Comparison of ENCODE assay signal across 21 cellular contexts in the genomic region with DNA sequence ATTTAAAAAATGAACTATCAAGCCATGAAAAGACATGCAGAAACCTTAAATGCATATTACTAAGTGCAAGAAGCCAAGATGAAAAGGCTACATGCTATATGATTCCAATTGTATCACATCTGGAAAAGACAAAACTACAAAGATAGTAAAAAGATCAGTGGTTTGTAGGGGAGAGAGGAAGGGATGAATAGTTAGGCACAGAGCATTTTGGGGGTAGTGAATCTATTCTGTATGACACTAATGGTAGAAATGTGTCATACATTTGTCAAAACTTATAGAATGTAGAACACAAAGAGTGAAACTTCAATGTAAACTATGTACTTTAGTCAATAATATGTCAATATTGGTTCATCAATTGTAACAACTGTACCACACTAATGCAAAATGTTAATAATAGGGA. TPM values are rescaled to one million over a fixed set of nuclear protein-coding genes. Genes with fewer than 3 reads are reported as not detected.
DNase-seq lines count a peak whose midpoint lies in the region; ATAC-seq, FAIRE-seq and TF ChIP-seq lines count a peak whose summit lies in the region.
"Had no signal": no experiment of that assay in that cellular context is flagged by ENCODE, and none has a peak within 500 bp of the region (broad histone marks: within the 10 kb centered on the region; RNA-seq: fewer than 3 reads in every experiment).

No MANE protein-coding gene starts in this region.

- intact Hi-C loops in right cardiac atrium (cut with DNase I), result no loop called here
- intact Hi-C loops in CD4-positive, alpha-beta T cell (cut with DNase I, micrococcal nuclease), result no loop called here

- H3K9me3 Mint-ChIP-seq in activated CD8-positive, alpha-beta memory T cell treated with anti-CD3 and anti-CD28 coated beads, Interleukin-2, amount 10 ng/mL, durations not matched to agents 7 days and 5 days (ENCODE audit: low read depth), result no peaks in the 10 kb centered on the region
- no peaks in the 10 kb centered on the region for H3K9me3 Mint-ChIP-seq in effector memory CD8-positive, alpha-beta T cell
- H3K9me3 Mint-ChIP-seq in CD4-positive, alpha-beta T cell, result no peaks in the 10 kb centered on the region
- H3K9me3 Mint-ChIP-seq: CD4-positive, CD25-positive, alpha-beta regulatory T cell; HFFc6 had no signal

- H3K27ac ChIP-seq in right cardiac atrium (ENCODE audit: low read length), result no peak overlapping the region
- no peak overlapping the region for H3K27ac ChIP-seq in CD4-positive, alpha-beta T cell (ENCODE audit: low read depth, low read length)
- H3K27ac ChIP-seq: BLaER1 had no signal

- H3K4me3 ChIP-seq in right cardiac atrium (ENCODE audit: low read length), result no peak overlapping the region
- H3K4me3 ChIP-seq: BLaER1, HAP-1, K562 had no signal

- H3K4me3 Mint-ChIP-seq in activated CD8-positive, alpha-beta memory T cell treated with anti-CD3 and anti-CD28 coated beads, Interleukin-2, amount 10 ng/mL, durations not matched to agents 7 days and 5 days, result no peak overlapping the region
- no peak overlapping the region for H3K4me3 Mint-ChIP-seq in effector memory CD8-positive, alpha-beta T cell
- no peak overlapping the region for H3K4me3 Mint-ChIP-seq in CD4-positive, alpha-beta T cell
- H3K4me3 Mint-ChIP-seq: CD4-positive, CD25-positive, alpha-beta regulatory T cell; HFFc6 had no signal

- no peaks in the 10 kb centered on the region for H3K4me1 ChIP-seq in right cardiac atrium (ENCODE audit: control insufficient read depth, insufficient read depth, low read length)
- H3K4me1 ChIP-seq: BLaER1, HAP-1 had no signal

- H3K27me3 ChIP-seq in right cardiac atrium (ENCODE audit: control insufficient read depth, insufficient read depth), result no peaks in the 10 kb centered on the region
- H3K27me3 ChIP-seq in CD4-positive, alpha-beta T cell (ENCODE audit: control insufficient read depth, insufficient read depth, low read length), result no peaks in the 10 kb centered on the region
- H3K27me3 ChIP-seq: BLaER1 had no signal

- FAIRE-seq in D721Med (lab: Jason Lieb, UNC) (peak; percentile 16), urothelium cell line (lab: Jason Lieb, UNC) (peak; percentile 40)
- FAIRE-seq: K562 had no signal

- H3K9me3 ChIP-seq in right cardiac atrium (ENCODE audit: control insufficient read depth, low read length), result no peaks in the 10 kb centered on the region
- no peaks in the 10 kb centered on the region for H3K9me3 ChIP-seq in CD4-positive, alpha-beta T cell (ENCODE audit: control insufficient read depth, low read length)
- H3K9me3 ChIP-seq: BLaER1, HAP-1 had no signal

- H3K27me3 Mint-ChIP-seq in activated CD8-positive, alpha-beta memory T cell treated with anti-CD3 and anti-CD28 coated beads, Interleukin-2, amount 10 ng/mL, durations not matched to agents 7 days and 5 days, result no peaks in the 10 kb centered on the region
- H3K27me3 Mint-ChIP-seq in effector memory CD8-positive, alpha-beta T cell, result no peaks in the 10 kb centered on the region
- H3K27me3 Mint-ChIP-seq in CD4-positive, alpha-beta T cell, result no peaks in the 10 kb centered on the region
- H3K27me3 Mint-ChIP-seq: CD4-positive, CD25-positive, alpha-beta regulatory T cell had no signal

- TF ChIP-seq CTCF in D721Med (IDR thresholded peaks at IDR 0.05; ENCODE audit: insufficient read depth, missing control alignments), result no peak
- no peak for TF ChIP-seq CTCF in CD4-positive, alpha-beta T cell (IDR thresholded peaks at IDR 0.05)

- peaks cover 33% of the 10 kb centered on the region for H3K36me3 Mint-ChIP-seq in activated CD8-positive, alpha-beta memory T cell treated with anti-CD3 and anti-CD28 coated beads, Interleukin-2, amount 10 ng/mL, durations not matched to agents 7 days and 5 days
- peaks cover 10% of the 10 kb centered on the region for H3K36me3 Mint-ChIP-seq in effector memory CD8-positive, alpha-beta T cell (ENCODE audit: insufficient read depth)
- H3K36me3 Mint-ChIP-seq in CD4-positive, alpha-beta T cell (ENCODE audit: low read depth), result peaks cover 54% of the 10 kb centered on the region

- H3K27ac Mint-ChIP-seq in activated CD8-positive, alpha-beta memory T cell treated with anti-CD3 and anti-CD28 coated beads, Interleukin-2, amount 10 ng/mL, durations not matched to agents 7 days and 5 days, result peak overlapping the region; percentile 1
- H3K27ac Mint-ChIP-seq in effector memory CD8-positive, alpha-beta T cell, result no peak overlapping the region
- no peak overlapping the region for H3K27ac Mint-ChIP-seq in CD4-positive, alpha-beta T cell
- H3K27ac Mint-ChIP-seq: CD4-positive, CD25-positive, alpha-beta regulatory T cell; HFFc6 had no signal

- POLR2A ChIA-PET in CD4-positive, alpha-beta T cell (lab: Charles Lee), result no interaction called here

- DNase-seq in activated CD8-positive, alpha-beta memory T cell treated with anti-CD3 and anti-CD28 coated beads, Interleukin-2, amount 10 ng/mL, durations not matched to agents 7 days and 5 days, result no peak
- no peak for DNase-seq in activated CD8-positive, alpha-beta memory T cell treated with anti-CD3 and anti-CD28 coated beads for 24 hours
- DNase-seq in D721Med (ENCODE audit: insufficient read length, low spot score) (no peak), urothelium cell line (ENCODE audit: low spot score) (no peak), right cardiac atrium (no peak)
- DNase-seq in effector memory CD8-positive, alpha-beta T cell, result no peak
- no peak for DNase-seq in CD4-positive, alpha-beta T cell
- DNase-seq: CD4-positive, CD25-positive, alpha-beta regulatory T cell; COR-L47; GOT3; HFFc6; NCI-H1105 treated with DMSO at 0.1 percent for 48 hours; NCI-H2029; NCI-H446; NCI-H526; NCI-H82; NK-92 treated with Interleukin-12 subunit alpha and Interleukin-12 subunit beta, amount 100 ng/mL, for 24 hours; PC-3 had no signal

- no peaks in the 10 kb centered on the region for H3K4me1 Mint-ChIP-seq in activated CD8-positive, alpha-beta memory T cell treated with anti-CD3 and anti-CD28 coated beads, Interleukin-2, amount 10 ng/mL, durations not matched to agents 7 days and 5 days
- H3K4me1 Mint-ChIP-seq in effector memory CD8-positive, alpha-beta T cell (ENCODE audit: low read depth in 2 of 2), result no peaks in the 10 kb centered on the region
- no peaks in the 10 kb centered on the region for H3K4me1 Mint-ChIP-seq in CD4-positive, alpha-beta T cell (ENCODE audit: low read depth)

- peak; percentile 66 for ATAC-seq in activated CD8-positive, alpha-beta memory T cell treated with anti-CD3 and anti-CD28 coated beads, Interleukin-2, amount 10 ng/mL, durations not matched to agents 7 days and 5 days
- peak; percentile 24 for ATAC-seq in effector memory CD8-positive, alpha-beta T cell (replicated peaks)
- no peak for ATAC-seq in right cardiac atrium
- ATAC-seq in CD4-positive, alpha-beta T cell (ENCODE audit: poor library complexity), result no peak
- ATAC-seq: K562, PC-3 had no signal

- CTCF ChIA-PET in activated CD8-positive, alpha-beta memory T cell treated with anti-CD3 and anti-CD28 coated beads, Interleukin-2, amount 10 ng/mL, durations not matched to agents 7 days and 5 days (lab: Charles Lee), result no interaction called here
- CTCF ChIA-PET in CD4-positive, alpha-beta T cell (lab: Charles Lee), result no interaction called here

RNA-seq across cellular contexts. Expression of gene TXNDC16, which starts 20.8 kb away (rescaled TPM):
- 10 to 100 TPM in 1 of 2 experiments, 1 to 10 TPM in 1; 9.1 to 11.5 TPM for total RNA-seq in activated CD8-positive, alpha-beta memory T cell treated with anti-CD3 and anti-CD28 coated beads, Interleukin-2, amount 10 ng/mL, durations not matched to agents 7 days and 5 days
- total RNA-seq in right cardiac atrium, result 1 to 10 TPM; 4.1 to 7.6 (median 6.8) TPM
- polyA plus RNA-seq in right cardiac atrium, result 2.6 TPM
- 10 to 100 TPM; 10.4 to 11.4 TPM for total RNA-seq in CD4-positive, alpha-beta T cell

RNA-seq across cellular contexts. Expression of gene GPR137C, which starts 21.2 kb away (rescaled TPM):
- total RNA-seq in activated CD8-positive, alpha-beta memory T cell treated with anti-CD3 and anti-CD28 coated beads, Interleukin-2, amount 10 ng/mL, durations not matched to agents 7 days and 5 days, result under 1 TPM; 0.73 to 0.85 TPM
- 1 to 10 TPM in 2 of 4 donors, under 1 TPM in 2; 0.56 to 1.4 (median 0.89) TPM for total RNA-seq in right cardiac atrium
- 0.68 TPM for polyA plus RNA-seq in right cardiac atrium
- total RNA-seq in CD4-positive, alpha-beta T cell, result under 1 TPM; 0.08 to 0.19 TPM

Comparison
In these comparisons a context has a peak if more than half of its experiments do, and no peak if none do; other contexts are left out.
1. ATAC-seq: peak in activated CD8-positive, alpha-beta memory T cell treated with anti-CD3 and anti-CD28 coated beads, Interleukin-2, amount 10 ng/mL, durations not matched to agents 7 days and 5 days (single experiment) and effector memory CD8-positive, alpha-beta T cell (single experiment); none in right cardiac atrium (0 of 2) and CD4-positive, alpha-beta T cell (single experiment).